In the genomic region with DNA sequence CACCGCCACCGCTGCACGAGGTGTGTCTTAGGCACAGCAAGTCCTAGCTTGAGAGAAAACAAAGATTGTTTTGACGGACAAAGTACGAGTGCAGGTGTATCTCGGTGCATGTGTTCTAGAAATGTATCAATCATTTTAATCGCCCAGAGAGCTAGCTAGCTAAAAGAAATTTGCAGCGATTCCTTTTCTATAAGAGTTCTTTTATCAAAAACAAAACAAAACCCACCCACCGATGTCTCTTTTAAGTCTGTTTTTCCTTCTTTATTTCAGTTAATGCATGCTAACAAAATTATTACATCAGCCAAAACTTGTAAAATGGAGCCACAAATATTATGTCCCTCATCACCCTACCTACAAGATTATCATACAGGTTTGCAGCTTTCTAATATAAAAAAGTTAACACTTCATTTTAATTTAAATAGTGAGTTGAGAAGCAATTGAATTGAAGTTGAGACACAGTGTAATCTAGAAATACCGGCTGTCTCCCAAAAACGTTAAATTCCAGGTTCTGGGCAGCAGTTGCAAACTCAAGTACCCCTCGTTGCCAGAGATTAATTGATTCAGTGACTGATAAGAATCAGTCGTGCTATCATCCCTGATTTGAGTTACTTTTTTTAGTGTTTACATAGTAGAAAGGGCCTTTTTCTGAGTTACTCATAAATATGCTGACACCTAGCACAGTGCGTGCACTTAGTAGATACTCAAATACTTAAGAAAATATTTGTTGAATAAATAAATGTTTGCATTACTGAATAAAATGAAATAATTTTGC, we compare ENCODE assay signal across 8 cellular contexts. TPM values are rescaled to one million over a fixed set of nuclear protein-coding genes. Genes with fewer than 3 reads are reported as not detected.
DNase-seq lines count a peak whose midpoint lies in the region; ATAC-seq, FAIRE-seq and TF ChIP-seq lines count a peak whose summit lies in the region.

No MANE protein-coding gene starts in this region.

- DNase-seq in MG63 (no peak), H1 (ENCODE audit: low read depth in 1 of 2, low spot score in 2 of 2) (no peak), osteoblast (ENCODE audit: insufficient read length, low spot score, missing footprints) (peak; percentile 18), RPMI8226 (no peak), G401 (ENCODE audit: low spot score) (no peak)
- DNase-seq in stimulated activated CD4-positive, alpha-beta T cell treated with anti-CD3 and anti-CD28 coated beads, Interleukin-2, amount 100 ng/mL, for 48 hours, result no peak

- no peaks in the 10 kb centered on the region for H3K36me3 ChIP-seq in MG63
- H3K36me3 ChIP-seq in H1 (ENCODE audit: control insufficient read depth in 2 of 4, insufficient read depth in 4 of 4, low read length in 3 of 4), result no peaks in the 10 kb centered on the region
- no peaks in the 10 kb centered on the region for H3K36me3 ChIP-seq in osteoblast (ENCODE audit: insufficient read depth, low read length)

- POLR2A ChIA-PET in H1 (lab: Charles Lee; ENCODE audit: partially characterized antibody), result interaction anchor here (0.8 to 3.8 kb wide), 9 partner anchors 9 to 79 kb away, joined by 3 to 17 read pairs (median 4); no protein-coding TSS in a partner anchor

- no peak for FAIRE-seq in H1 (lab: Jason Lieb, UNC)

- H4K20me1 ChIP-seq in H1 (replicated peaks in 1 of 2; ENCODE audit: control insufficient read depth in 1 of 2, insufficient read depth in 2 of 2, low read length in 2 of 2) (no peaks in the 10 kb centered on the region), osteoblast (ENCODE audit: insufficient read depth, low read length) (peaks cover 4% of the 10 kb centered on the region)

- CTCF ChIA-PET in H1 (lab: Charles Lee; ENCODE audit: partially characterized antibody), result interaction anchor here (1.0 to 1.6 kb wide), 4 partner anchors 11 to 92 kb away, joined by 3 to 5 read pairs (median 4); no protein-coding TSS in a partner anchor

- H3K4me1 ChIP-seq in H1 (replicated peaks in 1 of 4; ENCODE audit: control insufficient read depth in 3 of 4, insufficient read depth in 4 of 4, low read length in 3 of 4) (peaks cover 0 to 3% (median 0%) of the 10 kb centered on the region in 4 experiments; a peak in 2 of 7 replicates), osteoblast (ENCODE audit: insufficient read depth, low read length) (peaks cover 39% of the 10 kb centered on the region)

- no peaks in the 10 kb centered on the region for H3K9me3 ChIP-seq in MG63
- H3K9me3 ChIP-seq in H1 (ENCODE audit: insufficient read depth in 2 of 2, low read depth in 1 of 2, low read length in 1 of 2), result no peaks in the 10 kb centered on the region
- no peaks in the 10 kb centered on the region for H3K9me3 ChIP-seq in osteoblast (ENCODE audit: low read depth, low read length)

- H3K79me1 ChIP-seq in H1 (ENCODE audit: low read depth, low read length), result 0 out of 2 replicates have a peak, but pooled peaks cover 2% of the 10 kb centered on the region

- peaks cover 11% of the 10 kb centered on the region for H3K23me2 ChIP-seq in H1 (ENCODE audit: low read depth, low read length)

- H2BK20ac ChIP-seq in H1 (ENCODE audit: low read length), result 0 out of 2 replicates have a peak overlapping the region, but pooled peaks have one; percentile 52

- H4K5ac ChIP-seq in H1 (ENCODE audit: insufficient read length, low read depth, low read length), result peak overlapping the region; percentile 74

- H2BK5ac ChIP-seq in H1 (ENCODE audit: low read depth, low read length), result peak overlapping the region; percentile 98

- H3K18ac ChIP-seq in H1 (ENCODE audit: extremely low read depth, low read length), result peak overlapping the region; percentile 98

- H3K27me3 ChIP-seq in MG63 (no peaks in the 10 kb centered on the region), H1 (replicated peaks in 1 of 4; ENCODE audit: control insufficient read depth in 3 of 4, extremely low read depth in 1 of 4, insufficient read depth in 3 of 4, low read length in 3 of 4) (no peaks in the 10 kb centered on the region), osteoblast (ENCODE audit: insufficient read depth, low read length) (no peaks in the 10 kb centered on the region)

- H3K14ac ChIP-seq in H1 (ENCODE audit: insufficient read length), result no peak overlapping the region

- no peak for TF ChIP-seq POLR2A in H1 (IDR thresholded peaks at IDR 0.05; ENCODE audit: control extremely low read depth in 1 of 2, low read depth in 2 of 2, low read length in 2 of 2)

- H2BK15ac ChIP-seq in H1 (ENCODE audit: low read length), result no peak overlapping the region; the same call in 1 of the 2 replicates

- H3K4me3 ChIP-seq in MG63 (peak overlapping the region; percentile 73), H1 (ENCODE audit: extremely low read depth in 1 of 4, insufficient read depth in 2 of 4, low read depth in 3 of 4, low read length in 4 of 4) (peak overlapping the region; percentile 73 to 95 (median 84)), osteoblast (ENCODE audit: insufficient read depth, low read length) (peak overlapping the region; percentile 89)

- in situ Hi-C loops in G401 (cut with HindIII; ENCODE audit: low sequenced_read_pairs), result no loop called here

- H3K4ac ChIP-seq in H1 (replicated peaks; ENCODE audit: insufficient read length, low read depth, low read length), result no peak overlapping the region

- TF ChIP-seq RAD21 in H1 (IDR thresholded peaks at IDR 0.05 in 1 of 2, conservative IDR thresholded peaks at IDR 0.05 in 1 of 2; ENCODE audit: low read depth in 2 of 2, low read length in 2 of 2), result no peak

- no peak overlapping the region for H2BK120ac ChIP-seq in H1 (replicated peaks; ENCODE audit: low read depth, low read length)

- peak overlapping the region; percentile 98 for H2BK12ac ChIP-seq in H1 (ENCODE audit: low read depth, low read length)

- H3K79me2 ChIP-seq in H1 (ENCODE audit: control insufficient read depth in 1 of 2, insufficient read depth in 2 of 2, low read length in 2 of 2), result peaks cover 0 to 26% of the 10 kb centered on the region in 2 experiments; a peak in 2 of 4 replicates
- H3K79me2 ChIP-seq in osteoblast (ENCODE audit: insufficient read depth, low read length), result peaks cover 10% of the 10 kb centered on the region

- H3K56ac ChIP-seq in H1 (replicated peaks; ENCODE audit: insufficient read length, low read depth, low read length), result peak overlapping the region; percentile 81

- no peak for TF ChIP-seq EP300 in H1 (IDR thresholded peaks at IDR 0.05; ENCODE audit: borderline replicate concordance in 1 of 2, low read depth in 2 of 2, low read length in 2 of 2)

- H4K8ac ChIP-seq in H1 (ENCODE audit: extremely low read depth, insufficient read depth, low read length), result peak overlapping the region; percentile 90; the same call in 1 of the 2 replicates

- peak overlapping the region; percentile 46 to 88 (median 72) for H3K9ac ChIP-seq in H1 (replicated peaks in 1 of 4; ENCODE audit: extremely low read depth in 1 of 4, low read depth in 3 of 4, low read length in 3 of 4)

- H4K91ac ChIP-seq in H1 (replicated peaks; ENCODE audit: insufficient read length, low read length), result peak overlapping the region; percentile 14

- H2AK5ac ChIP-seq in H1 (ENCODE audit: low read depth, low read length), result peak overlapping the region; percentile 14; the same call in 1 of the 2 replicates

- H3K27ac ChIP-seq in H1 (ENCODE audit: low read depth, low read length) (peak overlapping the region; percentile 94), osteoblast (ENCODE audit: low read depth, low read length) (peak overlapping the region; percentile 50)

- ATAC-seq in GM18499 (IDR thresholded peaks at IDR 0.05; ENCODE audit: insufficient read depth, unreplicated experiment), result peak; percentile 24
- no peak for ATAC-seq in GM18873 (IDR thresholded peaks at IDR 0.05; ENCODE audit: low FRiP score, unreplicated experiment)

- no peak overlapping the region for H3K23ac ChIP-seq in H1 (ENCODE audit: insufficient read length)

- peak overlapping the region; percentile 73 to 93 for H3K4me2 ChIP-seq in H1 (ENCODE audit: insufficient read depth in 1 of 2, low read depth in 2 of 2, low read length in 2 of 2)
- H3K4me2 ChIP-seq in osteoblast (ENCODE audit: insufficient read depth, low read length), result peak overlapping the region; percentile 98

- TF ChIP-seq CTCF in H1 (IDR thresholded peaks at IDR 0.05; ENCODE audit: control extremely low read depth in 1 of 3, insufficient read depth in 1 of 3, low read depth in 1 of 3, low read length in 3 of 3) (no peak), osteoblast (IDR thresholded peaks at IDR 0.05; ENCODE audit: extremely low read depth, low read depth, low read length) (no peak)

- WGBS in H1 (ENCODE audit: extremely low coverage in 1 of 2, insufficient coverage in 1 of 2, insufficient read length in 1 of 2, insufficient replicate concordance in 2 of 2, low coverage in 1 of 2, low lambda C conversion rate in 2 of 2, missing lambda C conversion rate in 1 of 2), 2 experiments, result 26% methylated on average over 14 of the region's 14 CpGs; no CpG with 5 or more reads in 1 of the 2 experiments

- H2AFZ ChIP-seq in H1 (ENCODE audit: low read length) (peak overlapping the region; percentile 31; the same call in 1 of the 2 replicates), osteoblast (ENCODE audit: low read length) (peak overlapping the region; percentile 96)

RNA-seq across cellular contexts. Expression of a gene that starts 1.5 kb away (rescaled TPM):
- 1.3 and 2.8 TPM in 2 replicates for total RNA-seq in MG63 (2014; rRNA removed; shearing (Covaris generic); ENCODE audit: low replicate concordance)
- total RNA-seq in H1 (2021; fragmentation: NEBNext Ultra II Directional; extraction: Animal tissue kit (Norgen Biotek cat#: 25700)), result 12.7 and 14.6 TPM in 2 replicates
- polyA plus RNA-seq in H1 (2011; rRNA removed), result 1.6 and 2.1 TPM in 2 replicates
- 2.8 TPM for polyA plus RNA-seq in H1 (2011; cell fraction: cytosol; rRNA removed)
- 2.9 TPM for polyA plus RNA-seq in H1 (2011; cell fraction: nucleus; rRNA removed)
- 1.7 to 3.3 TPM (median 2.5 TPM) in 4 replicates for polyA plus RNA-seq in H1 (2012, experiment 1 of 2)
- 0.25 TPM for polyA plus RNA-seq in H1 (2012, experiment 2 of 2)
- polyA plus RNA-seq in H1 (2013, experiment 1 of 2), result 4.5 TPM
- polyA plus RNA-seq in H1 (2013, experiment 2 of 2), result 4.1 TPM
- polyA minus RNA-seq in H1 (2011; rRNA and poly(A)+ RNA removed), result 13.9 and 15.8 TPM in 2 replicates
- polyA minus RNA-seq in H1 (2011; cell fraction: cytosol; rRNA and poly(A)+ RNA removed), result 8.4 TPM
- polyA minus RNA-seq in H1 (2011; cell fraction: nucleus; rRNA and poly(A)+ RNA removed), result 18.5 TPM
- total RNA-seq in osteoblast, result 13.0 and 13.8 TPM in 2 replicates
- total RNA-seq in G401 (2014; rRNA removed; shearing (Covaris generic)), result 9.2 and 12.0 TPM in 2 replicates

RNA-seq across cellular contexts. Expression of a gene that starts 57.2 kb away (rescaled TPM):
- total RNA-seq in MG63 (2014; rRNA removed; shearing (Covaris generic); ENCODE audit: low replicate concordance), result 16.4 and 19.8 TPM in 2 replicates
- 39.1 and 39.3 TPM in 2 replicates for total RNA-seq in H1 (2021; fragmentation: NEBNext Ultra II Directional; extraction: Animal tissue kit (Norgen Biotek cat#: 25700))
- polyA plus RNA-seq in H1 (2011; rRNA removed), result 29.2 and 46.9 TPM in 2 replicates
- 41.8 TPM for polyA plus RNA-seq in H1 (2011; cell fraction: cytosol; rRNA removed)
- polyA plus RNA-seq in H1 (2011; cell fraction: nucleus; rRNA removed), result 75.0 TPM
- 31.4 to 42.3 TPM (median 37.7 TPM) in 4 replicates for polyA plus RNA-seq in H1 (2012, experiment 1 of 2)
- polyA plus RNA-seq in H1 (2012, experiment 2 of 2), result 7.8 TPM
- polyA plus RNA-seq in H1 (2013, experiment 1 of 2), result 31.6 TPM
- polyA plus RNA-seq in H1 (2013, experiment 2 of 2), result 33.4 TPM
- polyA minus RNA-seq in H1 (2011; rRNA and poly(A)+ RNA removed), result 20.1 and 22.6 TPM in 2 replicates
- polyA minus RNA-seq in H1 (2011; cell fraction: cytosol; rRNA and poly(A)+ RNA removed), result 23.6 TPM
- 32.0 TPM for polyA minus RNA-seq in H1 (2011; cell fraction: nucleus; rRNA and poly(A)+ RNA removed)
- 11.2 and 13.0 TPM in 2 replicates for total RNA-seq in osteoblast
- total RNA-seq in G401 (2014; rRNA removed; shearing (Covaris generic)), result 23.2 and 34.3 TPM in 2 replicates
